23 cellular contexts compared by ENCODE assay signal in genomic region chrX:111402378-111402777, GRCh38. TPM values are rescaled to one million over a fixed set of nuclear protein-coding genes. Genes with fewer than 3 reads are reported as not detected.
"Had no signal": no experiment of that assay in that cellular context is flagged by ENCODE, and none has a peak within 500 bp of the region (broad histone marks: within the 10 kb centered on the region; RNA-seq: fewer than 3 reads in every experiment).

No MANE protein-coding gene starts in this region.

- H3K4me3 ChIP-seq: body of pancreas, heart right ventricle, lower lobe of right lung, mucosa of descending colon, transverse colon, uterus had no signal

- H3K4me1 ChIP-seq: body of pancreas, heart right ventricle, lower lobe of right lung, transverse colon, uterus had no signal

- H3K36me3 ChIP-seq: heart right ventricle, lower lobe of right lung, transverse colon, uterus had no signal

- DNase-seq: activated CD4-positive, alpha-beta memory T cell treated with anti-CD3 and anti-CD28 coated beads for 36 hours; activated CD4-positive, alpha-beta T cell treated with anti-CD3 and anti-CD28 coated beads for 48 hours; activated effector memory CD4-positive, alpha-beta T cell treated with Interleukin-2 at 50 U/mL for 16 hours; activated naive CD4-positive, alpha-beta T cell treated with anti-CD3 and anti-CD28 coated beads, Interleukin-2, amount 10 ng/mL, durations not matched to agents 7 days and 5 days; activated T-cell treated with anti-CD3 and anti-CD28 coated beads, Interleukin-2, amount 50 U/mL, for 72 hours; amygdala; body of pancreas; effector CD4-positive, alpha-beta T cell; erythroblast; foreskin fibroblast; heart right ventricle; lower lobe of right lung; mesendoderm; mucosa of descending colon; occipital lobe; posterior cingulate gyrus; small intestine; transverse colon; uterus had no signal

- H3K27me3 ChIP-seq: body of pancreas, transverse colon had no signal

- H3K27ac ChIP-seq: body of pancreas, heart right ventricle, lower lobe of right lung, transverse colon, uterus had no signal

- H3K9me3 ChIP-seq: body of pancreas, heart right ventricle, lower lobe of right lung, mucosa of descending colon, transverse colon, uterus had no signal

RNA-seq across cellular contexts. Expression of gene DCX, which starts 9.6 kb away (rescaled TPM):
- total RNA-seq: activated CD4-positive, alpha-beta memory T cell treated with anti-CD3 and anti-CD28 coated beads for 36 hours; activated T-cell treated with anti-CD3 and anti-CD28 coated beads, Interleukin-2, amount 50 U/mL, for 72 hours; fibroblast of lung; left lobe of liver; lower lobe of right lung; sciatic nerve; transverse colon had no signal
- polyA plus RNA-seq: fibroblast of lung, keratinocyte had no signal
